In genomic region chr6:7137335-7138106, GRCh38 we compare ENCODE assay signal across 8 cellular contexts. TPM values are rescaled to one million over a fixed set of nuclear protein-coding genes. Genes with fewer than 3 reads are reported as not detected.
DNase-seq lines count a peak whose midpoint lies in the region; ATAC-seq and TF ChIP-seq lines count a peak whose summit lies in the region.

No MANE protein-coding gene starts in this region.

- H3K4me3 ChIP-seq in HUES64 (ENCODE audit: low read length) (no peak overlapping the region), WERI-Rb-1 (ENCODE audit: low read depth, low read length) (peak overlapping the region; percentile 2; the same call in 1 of the 2 replicates)

- no peak for TF ChIP-seq CTCF in WERI-Rb-1 (IDR thresholded peaks at IDR 0.05; ENCODE audit: low read depth, low read length)
- TF ChIP-seq CTCF in chondrocyte (IDR thresholded peaks at IDR 0.05) = no peak
- TF ChIP-seq CTCF in mesothelial cell of epicardium (IDR thresholded peaks at IDR 0.05; ENCODE audit: unreplicated experiment) = no peak

- H3K36me3 ChIP-seq in HUES64 (ENCODE audit: insufficient read depth, low read length) = no peaks in the 10 kb centered on the region
- H3K36me3 ChIP-seq in WERI-Rb-1 = no peaks in the 10 kb centered on the region

- no peaks in the 10 kb centered on the region for H3K36me3 Mint-ChIP-seq in chondrocyte (ENCODE audit: low read depth)
- H3K36me3 Mint-ChIP-seq in mesothelial cell of epicardium = no peaks in the 10 kb centered on the region

- no peaks in the 10 kb centered on the region for H3K9me3 ChIP-seq in HUES64 (ENCODE audit: insufficient read depth, low read depth, low read length)
- no peaks in the 10 kb centered on the region for H3K9me3 ChIP-seq in WERI-Rb-1 (ENCODE audit: severe bottlenecking)

- no peaks in the 10 kb centered on the region for H3K27me3 ChIP-seq in HUES64 (ENCODE audit: insufficient read depth, low read length)
- H3K27me3 ChIP-seq in WERI-Rb-1 (ENCODE audit: insufficient read depth, low read depth, severe bottlenecking) = no peaks in the 10 kb centered on the region

- H3K4me3 Mint-ChIP-seq in chondrocyte (ENCODE audit: unreplicated experiment) (peak overlapping the region; percentile 67), mesothelial cell of epicardium (peak overlapping the region; percentile 33)

- H3K27ac ChIP-seq in HUES64 (ENCODE audit: low read depth, low read length) = peak overlapping the region; percentile 41; the same call in 1 of the 2 replicates
- H3K27ac ChIP-seq in WERI-Rb-1 = peak overlapping the region; percentile 0

- 27% methylated on average over 10 of the region's 11 CpGs for WGBS in HUES64

- peak; percentile 30 for ATAC-seq in GM21423 (IDR thresholded peaks at IDR 0.05; ENCODE audit: unreplicated experiment)

- H3K9me3 Mint-ChIP-seq in chondrocyte (ENCODE audit: low read depth) (no peaks in the 10 kb centered on the region), mesothelial cell of epicardium (no peaks in the 10 kb centered on the region)

- H3K27ac Mint-ChIP-seq in chondrocyte (ENCODE audit: unreplicated experiment) (peak overlapping the region; percentile 97), mesothelial cell of epicardium (peak overlapping the region; percentile 97)

- H3K4me1 ChIP-seq in HUES64 (ENCODE audit: insufficient read depth, low read length) = peaks cover 34% of the 10 kb centered on the region

- H3K27me3 Mint-ChIP-seq in chondrocyte (ENCODE audit: low read depth) (no peaks in the 10 kb centered on the region), mesothelial cell of epicardium (ENCODE audit: low read depth) (no peaks in the 10 kb centered on the region)

- DNase-seq in COLO668 (lab: John Stamatoyannopoulos, UW; ENCODE audit: unreplicated experiment) = peak; percentile 9
- DNase-seq in WERI-Rb-1 = peak; percentile 53
- no peak for DNase-seq in chondrocyte (ENCODE audit: low spot score)
- no peak for DNase-seq in mesothelial cell of epicardium (ENCODE audit: low spot score in 2 of 2, unreplicated experiment in 2 of 2)
- DNase-seq in stimulated activated naive CD4-positive, alpha-beta T cell treated with Interleukin-2 at 50 U/mL for 16 hours (lab: John Stamatoyannopoulos, UW) = peak; percentile 61
- DNase-seq in NCI-H128 (lab: John Stamatoyannopoulos, UW; ENCODE audit: unreplicated experiment) = no peak

- H3K4me1 Mint-ChIP-seq in chondrocyte (ENCODE audit: low read depth) = peaks cover 45% of the 10 kb centered on the region
- peaks cover 41% of the 10 kb centered on the region for H3K4me1 Mint-ChIP-seq in mesothelial cell of epicardium

- H3K9ac ChIP-seq in HUES64 (ENCODE audit: low read depth, low read length) = no peak overlapping the region

RNA-seq across cellular contexts. Expression of gene RREB1, which starts 29.8 kb away (rescaled TPM):
- 11.2 TPM for polyA plus RNA-seq in HUES64 (2013, experiment 1 of 2)
- 13.5 TPM for polyA plus RNA-seq in HUES64 (2013, experiment 2 of 2)
- total RNA-seq in chondrocyte (25.7 to 29.5 TPM (median 28.4 TPM) in 3 replicates), mesothelial cell of epicardium (55.4 to 63.0 TPM (median 57.5 TPM) in 3 replicates)

Comparison
In these comparisons a context has a peak if more than half of its experiments do, and no peak if none do; other contexts are left out.
1. DNase-seq: peak in COLO668 (single experiment), WERI-Rb-1 (single experiment) and stimulated activated naive CD4-positive, alpha-beta T cell treated with Interleukin-2 at 50 U/mL for 16 hours (single experiment); none in chondrocyte (single experiment), mesothelial cell of epicardium (0 of 2) and NCI-H128 (single experiment).